ENCODE assay signal across 33 cellular contexts in the genomic region with DNA sequence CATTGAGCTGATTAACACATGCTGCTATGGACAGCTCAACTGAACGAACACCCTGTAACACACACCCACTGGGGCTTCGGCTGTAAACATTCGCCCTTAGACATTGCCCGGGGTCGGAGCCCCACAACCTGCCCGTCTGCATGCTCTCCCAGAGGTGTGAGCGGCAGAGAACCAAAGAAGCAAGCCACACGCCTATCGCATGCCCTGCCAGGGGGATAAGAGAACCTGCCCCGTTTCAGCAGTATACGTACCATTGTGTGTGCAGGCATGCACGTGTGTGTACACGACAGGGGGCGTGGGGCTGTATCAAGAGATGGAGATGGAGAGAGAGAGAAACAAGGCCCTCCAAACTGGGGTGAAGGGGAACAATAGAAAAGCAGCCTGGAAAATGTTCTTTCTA.
"Had no signal": no experiment of that assay in that cellular context is flagged by ENCODE, and none has a peak within 500 bp of the region (broad histone marks: within the 10 kb centered on the region; RNA-seq: fewer than 3 reads in every experiment).

No MANE protein-coding gene starts in this region.

- H3K9me3 ChIP-seq: adrenal gland, ascending aorta, body of pancreas, breast epithelium had no signal

- H3K36me3 ChIP-seq: adrenal gland, ascending aorta, brain microvascular endothelial cell, breast epithelium, cardiac muscle cell had no signal

- ATAC-seq: activated naive CD4-positive, alpha-beta T cell treated with anti-CD3 and anti-CD28 coated beads, Interleukin-2, amount 50 U/mL, for 72 hours; activated naive CD8-positive, alpha-beta T cell treated with anti-CD3 and anti-CD28 coated beads, Interleukin-2, amount 50 U/mL, for 24 hours; activated T-cell treated with anti-CD3 and anti-CD28 coated beads, Interleukin-2, amount 50 U/mL, for 4 hours; activated T-cell treated with anti-CD3 and anti-CD28 coated beads, Interleukin-2, amount 50 U/mL, for 72 hours; activated T-helper 17 cell treated with anti-CD3 and anti-CD28 coated beads, Interleukin-2, amount 50 U/mL, for 72 hours; body of pancreas had no signal

- H3K4me3 ChIP-seq: adrenal gland, ascending aorta, body of pancreas, breast epithelium, cardiac muscle cell had no signal

- H3K4me1 ChIP-seq: adrenal gland, ascending aorta, body of pancreas, breast epithelium had no signal

- H3K27me3 ChIP-seq: adrenal gland, ascending aorta, body of pancreas, brain microvascular endothelial cell, breast epithelium, cardiac muscle cell had no signal

- DNase-seq: activated effector memory CD4-positive, alpha-beta T cell treated with anti-CD3 and anti-CD28 coated beads, Interleukin-2, amount 50 U/mL, for 16 hours; activated effector memory CD4-positive, alpha-beta T cell treated with Interleukin-2 at 50 U/mL for 16 hours; activated gamma-delta T cell; activated gamma-delta T cell treated with Interleukin-2 at 50 U/mL for 16 hours; activated naive CD4-positive, alpha-beta T cell; activated naive CD4-positive, alpha-beta T cell treated with anti-CD3 and anti-CD28 coated beads for 36 hours; activated naive CD4-positive, alpha-beta T cell treated with anti-CD3 and anti-CD28 coated beads, Interleukin-2, amount 10 ng/mL, durations not matched to agents 7 days and 5 days; activated naive CD4-positive, alpha-beta T cell treated with anti-CD3 and anti-CD28 coated beads, Interleukin-2, amount 50 U/mL, for 16 hours; activated naive CD4-positive, alpha-beta T cell treated with Interleukin-2 at 50 U/mL for 16 hours; activated naive CD8-positive, alpha-beta T cell treated with anti-CD3 and anti-CD28 coated beads for 36 hours; activated naive CD8-positive, alpha-beta T cell treated with anti-CD3 and anti-CD28 coated beads, Interleukin-2, amount 10 ng/mL, durations not matched to agents 7 days and 5 days; activated naive CD8-positive, alpha-beta T cell treated with anti-CD3 and anti-CD28 coated beads, Interleukin-2, amount 50 U/mL, for 24 hours; activated T-cell treated with anti-CD3 and anti-CD28 coated beads, Interleukin-2, amount 50 U/mL, for 1 hour; activated T-cell treated with anti-CD3 and anti-CD28 coated beads, Interleukin-2, amount 50 U/mL, for 24 hours; activated T-cell treated with anti-CD3 and anti-CD28 coated beads, Interleukin-2, amount 50 U/mL, for 4 hours; activated T-cell treated with anti-CD3 and anti-CD28 coated beads, Interleukin-2, amount 50 U/mL, for 48 hours; activated T-cell treated with anti-CD3 and anti-CD28 coated beads, Interleukin-2, amount 50 U/mL, for 72 hours; adrenal gland; amniotic stem cell; amygdala; aorta; body of pancreas; brain microvascular endothelial cell; caudate nucleus; central memory CD4-positive, alpha-beta T cell; cerebellar nuclear complex had no signal

- FAIRE-seq: astrocyte, bronchial epithelial cell had no signal

- H3K27ac ChIP-seq: adrenal gland, ascending aorta, body of pancreas, brain microvascular endothelial cell, breast epithelium, cardiac muscle cell had no signal
